Comparison of ENCODE assay signal across 21 cellular contexts in the genomic region with DNA sequence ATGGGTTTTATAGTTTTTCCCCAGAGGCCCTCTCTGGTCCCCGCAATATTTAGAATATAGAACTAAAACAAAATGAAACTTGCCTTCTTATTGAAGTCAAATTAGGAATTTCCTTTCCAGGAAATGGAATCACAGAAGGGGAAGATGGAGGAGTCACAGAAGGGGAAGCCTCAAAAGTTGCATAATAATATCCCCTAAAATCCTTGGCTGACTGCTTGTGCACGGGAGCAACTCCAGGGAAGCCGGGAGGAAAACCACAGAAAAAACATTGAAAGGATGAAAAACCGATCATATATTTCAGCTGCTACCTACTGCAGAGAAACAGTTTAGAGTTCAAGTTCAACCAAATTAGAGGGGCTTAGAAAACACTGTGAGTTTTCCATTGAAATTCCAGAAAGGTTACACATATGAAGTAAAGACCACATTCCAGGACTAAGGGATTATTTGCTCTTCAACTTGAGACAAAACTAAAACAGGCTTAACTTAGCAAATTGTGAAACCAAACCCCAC.
"Had no signal": no experiment of that assay in that cellular context is flagged by ENCODE, and none has a peak within 500 bp of the region (broad histone marks: within the 10 kb centered on the region; RNA-seq: fewer than 3 reads in every experiment).

No MANE protein-coding gene starts in this region.

- DNase-seq: activated CD4-positive, alpha-beta T cell treated with anti-CD3 and anti-CD28 coated beads, Interleukin-2, amount 50 U/mL, for 48 hours; activated CD8-positive, alpha-beta memory T cell treated with anti-CD3 and anti-CD28 coated beads, Interleukin-2, amount 10 ng/mL, durations not matched to agents 7 days and 5 days; activated naive CD4-positive, alpha-beta T cell treated with anti-CD3 and anti-CD28 coated beads, Interleukin-2, amount 50 U/mL, for 16 hours; activated T-cell treated with anti-CD3 and anti-CD28 coated beads, Interleukin-2, amount 50 U/mL, for 24 hours; adrenal gland; body of pancreas; left lung; natural killer cell; posterior cingulate gyrus; retina; stimulated activated CD4-positive, alpha-beta T cell treated with anti-CD3 and anti-CD28 coated beads, Interleukin-4, amount 100 ng/mL, for 4 hours; stimulated activated CD8-positive, alpha-beta memory T cell treated with anti-CD3 and anti-CD28 coated beads, Interleukin-4, amount 100 ng/mL, for 48 hours; stimulated activated naive CD4-positive, alpha-beta T cell treated with Interleukin-2 at 50 U/mL for 16 hours; substantia nigra; uterus had no signal

- H3K9me3 ChIP-seq: adrenal gland, body of pancreas, esophagus muscularis mucosa, left lung, neutrophil, tibial nerve, uterus had no signal

- H3K36me3 ChIP-seq: adrenal gland, esophagus muscularis mucosa, left lung, neutrophil, tibial nerve, uterus had no signal

- H3K4me1 ChIP-seq: adrenal gland, body of pancreas, esophagus muscularis mucosa, left lung, tibial nerve, uterus had no signal

- H3K4me3 ChIP-seq: adrenal gland, body of pancreas, coronary artery, esophagus muscularis mucosa, left lung, skin epidermis, tibial nerve, uterus had no signal

- H3K27ac ChIP-seq: adrenal gland, body of pancreas, coronary artery, esophagus muscularis mucosa, left lung, neutrophil, skin epidermis, tibial nerve, uterus, VCaP had no signal

- H3K27me3 ChIP-seq: body of pancreas, esophagus muscularis mucosa, left lung, tibial nerve, uterus had no signal
